In genomic region chr2:24360963-24361330, GRCh38 we compare ENCODE assay signal across 8 cellular contexts. TPM values are rescaled to one million over a fixed set of nuclear protein-coding genes. Genes with fewer than 3 reads are reported as not detected.
A peak's percentile ranks its signal among the peaks of the same experiment; 100 is the strongest.
DNase-seq lines count a peak whose midpoint lies in the region; ATAC-seq, FAIRE-seq and TF ChIP-seq lines count a peak whose summit lies in the region.

No MANE protein-coding gene starts in this region.

- no peak for ATAC-seq in right lobe of liver

- peaks cover 30% of the 10 kb centered on the region for H3K79me2 ChIP-seq in astrocyte (ENCODE audit: insufficient read depth, low read length)

- peaks cover 27% of the 10 kb centered on the region for H3K4me1 Mint-ChIP-seq in activated CD4-positive, alpha-beta T cell treated with anti-CD3 and anti-CD28 coated beads, Interleukin-2, amount 10 ng/mL, durations not matched to agents 7 days and 5 days
- peaks cover 19% of the 10 kb centered on the region for H3K4me1 Mint-ChIP-seq in astrocyte (ENCODE audit: low read depth, unreplicated experiment)

- H3K27ac ChIP-seq in astrocyte (ENCODE audit: low read depth, low read length) = no peak overlapping the region
- H3K27ac ChIP-seq in right lobe of liver = peak overlapping the region; percentile 95 to 99 (median 96)
- peak overlapping the region; percentile 25 for H3K27ac ChIP-seq in thymus (ENCODE audit: low read depth)

- CTCF ChIA-PET in activated CD4-positive, alpha-beta T cell treated with anti-CD3 and anti-CD28 coated beads, Interleukin-2, amount 10 ng/mL, durations not matched to agents 7 days and 5 days (lab: Charles Lee) = interaction anchor here (1.5 to 2.0 kb wide), 2 partner anchors 10 kb away, joined by 4 to 6 read pairs; no protein-coding TSS in a partner anchor

- TF ChIP-seq POLR2A in right lobe of liver (IDR thresholded peaks at IDR 0.05) = no peak

- H3K36me3 ChIP-seq in astrocyte (ENCODE audit: insufficient read depth, low read length) (no peaks in the 10 kb centered on the region), right lobe of liver (no peaks in the 10 kb centered on the region), thymus (ENCODE audit: control insufficient read depth, insufficient read depth) (no peaks in the 10 kb centered on the region)

- H3K9me3 Mint-ChIP-seq in activated CD4-positive, alpha-beta T cell treated with anti-CD3 and anti-CD28 coated beads, Interleukin-2, amount 10 ng/mL, durations not matched to agents 7 days and 5 days = peaks cover 3% of the 10 kb centered on the region
- peaks cover 3% of the 10 kb centered on the region for H3K9me3 Mint-ChIP-seq in astrocyte (ENCODE audit: unreplicated experiment)

- intact Hi-C loops in right lobe of liver (cut with DNase I) = no loop called here

- H3K36me3 Mint-ChIP-seq in activated CD4-positive, alpha-beta T cell treated with anti-CD3 and anti-CD28 coated beads, Interleukin-2, amount 10 ng/mL, durations not matched to agents 7 days and 5 days (ENCODE audit: low read depth) = peaks cover 12% of the 10 kb centered on the region
- H3K36me3 Mint-ChIP-seq in astrocyte (ENCODE audit: low read depth, unreplicated experiment) = peaks cover 3% of the 10 kb centered on the region

- TF ChIP-seq CTCF in astrocyte (IDR thresholded peaks at IDR 0.05; ENCODE audit: insufficient read depth, low read depth, low read length) (no peak), right lobe of liver (IDR thresholded peaks at IDR 0.05) (no peak)

- WGBS in right lobe of liver (ENCODE audit: insufficient coverage, low coverage, low lambda C conversion rate, missing lambda C conversion rate) = 85% methylated on average over 11 of the region's 15 CpGs
- WGBS in thymus = 88% methylated on average over 15 of the region's 15 CpGs

- peak overlapping the region; percentile 88 for H3K4me3 Mint-ChIP-seq in activated CD4-positive, alpha-beta T cell treated with anti-CD3 and anti-CD28 coated beads, Interleukin-2, amount 10 ng/mL, durations not matched to agents 7 days and 5 days
- peak overlapping the region; percentile 86 for H3K4me3 Mint-ChIP-seq in astrocyte (ENCODE audit: unreplicated experiment)

- peak overlapping the region; percentile 87 for H3K9ac ChIP-seq in astrocyte (ENCODE audit: low read length)

- POLR2A ChIA-PET in activated CD4-positive, alpha-beta T cell treated with anti-CD3 and anti-CD28 coated beads, Interleukin-2, amount 10 ng/mL, durations not matched to agents 7 days and 5 days (lab: Charles Lee) = interaction anchor here (0.6 to 1.0 kb wide), 2 partner anchors 9 to 19 kb away, joined by 3 to 4 read pairs; no protein-coding TSS in a partner anchor

- no peaks in the 10 kb centered on the region for H3K27me3 ChIP-seq in astrocyte (ENCODE audit: insufficient read depth, low read length)
- H3K27me3 ChIP-seq in right lobe of liver = no peaks in the 10 kb centered on the region
- H3K27me3 ChIP-seq in thymus (ENCODE audit: control insufficient read depth, insufficient read depth) = no peaks in the 10 kb centered on the region

- H2AFZ ChIP-seq in astrocyte (ENCODE audit: low read depth, low read length) = peak overlapping the region; percentile 95

- peak overlapping the region; percentile 94 for H3K4me2 ChIP-seq in astrocyte (ENCODE audit: low read length)

- peaks cover 7% of the 10 kb centered on the region for H3K4me1 ChIP-seq in astrocyte (ENCODE audit: insufficient read depth, low read length)
- no peaks in the 10 kb centered on the region for H3K4me1 ChIP-seq in right lobe of liver
- H3K4me1 ChIP-seq in thymus (ENCODE audit: control insufficient read depth, insufficient read depth, low read length) = peaks cover 3% of the 10 kb centered on the region

- H4K20me1 ChIP-seq in astrocyte (ENCODE audit: insufficient read depth, low read length) = peaks cover 11% of the 10 kb centered on the region

- H3K27me3 Mint-ChIP-seq in activated CD4-positive, alpha-beta T cell treated with anti-CD3 and anti-CD28 coated beads, Interleukin-2, amount 10 ng/mL, durations not matched to agents 7 days and 5 days = peaks cover 2% of the 10 kb centered on the region
- peaks cover 3% of the 10 kb centered on the region for H3K27me3 Mint-ChIP-seq in astrocyte (ENCODE audit: low read depth, unreplicated experiment)

- no peak for FAIRE-seq in astrocyte (lab: Jason Lieb, UNC)

- peak overlapping the region; percentile 84 for H3K4me3 ChIP-seq in astrocyte (ENCODE audit: insufficient read depth, low read depth, low read length)
- peak overlapping the region; percentile 81 to 97 (median 89) for H3K4me3 ChIP-seq in right lobe of liver
- peak overlapping the region; percentile 94 for H3K4me3 ChIP-seq in thymus (ENCODE audit: low read length)

- H3K27ac Mint-ChIP-seq in activated CD4-positive, alpha-beta T cell treated with anti-CD3 and anti-CD28 coated beads, Interleukin-2, amount 10 ng/mL, durations not matched to agents 7 days and 5 days = peak overlapping the region; percentile 97
- peak overlapping the region; percentile 86 for H3K27ac Mint-ChIP-seq in astrocyte (ENCODE audit: unreplicated experiment)

- no peak for DNase-seq in activated CD4-positive, alpha-beta T cell treated with anti-CD3 and anti-CD28 coated beads, Interleukin-2, amount 10 ng/mL, durations not matched to agents 7 days and 5 days
- no peak for DNase-seq in activated CD4-positive, alpha-beta T cell treated with anti-CD3 and anti-CD28 coated beads for 4 hours
- DNase-seq in astrocyte (ENCODE audit: low read depth) (no peak), right lobe of liver (no peak), NCI-H82 (lab: John Stamatoyannopoulos, UW) (no peak), SHP77 (lab: John Stamatoyannopoulos, UW) (no peak), Kasumi-1 (lab: John Stamatoyannopoulos, UW) (no peak)

- H3K9me3 ChIP-seq in astrocyte (ENCODE audit: insufficient read depth, low read depth, low read length) (no peaks in the 10 kb centered on the region), right lobe of liver (no peaks in the 10 kb centered on the region), thymus (ENCODE audit: control insufficient read depth) (no peaks in the 10 kb centered on the region)

RNA-seq across cellular contexts. Expression of gene ITSN2, which starts 0.6 kb away (rescaled TPM):
- 10 to 100 TPM; 72.8 to 76.6 TPM for total RNA-seq in activated CD4-positive, alpha-beta T cell treated with anti-CD3 and anti-CD28 coated beads, Interleukin-2, amount 10 ng/mL, durations not matched to agents 7 days and 5 days
- total RNA-seq in astrocyte = 23.8 TPM in 2 replicates
- total RNA-seq in right lobe of liver = 10 to 100 TPM; 22.6 to 34.1 (median 28.9) TPM
- polyA plus RNA-seq in thymus = 74.6 TPM
